ENCODE assay signal across 14 cellular contexts in genomic region chr6:37485259-37485658, GRCh38. TPM values are rescaled to one million over a fixed set of nuclear protein-coding genes. Genes with fewer than 3 reads are reported as not detected.
DNase-seq lines count a peak whose midpoint lies in the region; TF ChIP-seq lines count a peak whose summit lies in the region.
"Had no signal": no experiment of that assay in that cellular context is flagged by ENCODE, and none has a peak within 500 bp of the region (broad histone marks: within the 10 kb centered on the region; RNA-seq: fewer than 3 reads in every experiment).

No MANE protein-coding gene starts in this region.

- H3K36me3 ChIP-seq in GM06990 (ENCODE audit: control insufficient read depth, insufficient read depth, low read length) = peaks cover 49% of the 10 kb centered on the region
- H3K36me3 ChIP-seq: transverse colon had no signal

- H3K9me3 ChIP-seq in AG04450 (ENCODE audit: control insufficient read depth, insufficient read depth, low read length) = no peaks in the 10 kb centered on the region
- H3K9me3 ChIP-seq: transverse colon had no signal

- no peak overlapping the region for H3K4me3 ChIP-seq in AG04450 (ENCODE audit: low read depth, low read length)
- H3K4me3 ChIP-seq in GM06990 (replicated peaks; ENCODE audit: low read depth, low read length) = no peak overlapping the region
- no peak overlapping the region for H3K4me3 ChIP-seq in lower leg skin (ENCODE audit: low read depth, poor library complexity, severe bottlenecking)
- H3K4me3 ChIP-seq: dorsolateral prefrontal cortex, transverse colon had no signal

- 83 to 84% methylated on average over 10 of the region's 10 CpGs for WGBS in lower leg skin, 2 donors

- no peak for DNase-seq in AG04450 (ENCODE audit: low read depth, low spot score)
- no peak for DNase-seq in GM06990 (ENCODE audit: extremely low read depth, insufficient read length)
- DNase-seq in iPS-NIHi11 (ENCODE audit: low spot score) = peak; percentile 50
- no peak for DNase-seq in lower leg skin (ENCODE audit: low spot score in 2 of 2)
- no peak for DNase-seq in activated naive CD4-positive, alpha-beta T cell (lab: John Stamatoyannopoulos, UW)
- DNase-seq in activated CD4-positive, alpha-beta T cell treated with anti-CD3 and anti-CD28 coated beads for 1 hour = no peak
- no peak for DNase-seq in NOMO-1 (lab: John Stamatoyannopoulos, UW; ENCODE audit: unreplicated experiment in 2 of 2)
- DNase-seq: DMS153, NCI-H2029 treated with DMSO at 0.1 percent for 48 hours, SW 1271, transverse colon had no signal

- H3K27ac ChIP-seq in AG04450 (ENCODE audit: low read depth, low read length) = no peak overlapping the region
- no peak overlapping the region for H3K27ac ChIP-seq in VCaP
- H3K27ac ChIP-seq: parathyroid adenoma, transverse colon had no signal

- intact Hi-C loops in lower leg skin (cut with DNase I; ENCODE audit: low total_unique reads) = no loop called here

- TF ChIP-seq CTCF in AG04450 (IDR thresholded peaks at IDR 0.05; ENCODE audit: low read depth, low read length) (peak; percentile 28; the same call in 1 of the 2 replicates), GM06990 (IDR thresholded peaks at IDR 0.05; ENCODE audit: insufficient read depth, low read length, poor library complexity, severe bottlenecking) (peak; percentile 31), VCaP (conservative IDR thresholded peaks at IDR 0.05) (peak; percentile 28), lower leg skin (IDR thresholded peaks at IDR 0.05) (no peak)

- CTCF ChIA-PET in AG04450 (lab: Charles Lee) = interaction anchor here (0.6 to 1.5 kb wide), 8 partner anchors 10 to 207 kb away, joined by 3 to 10 read pairs (median 4); partner anchors contain the start of gene CCDC167

- TF ChIP-seq POLR2A in lower leg skin (IDR thresholded peaks at IDR 0.05) = no peak

- no peaks in the 10 kb centered on the region for H3K27me3 ChIP-seq in AG04450 (ENCODE audit: control insufficient read depth, insufficient read depth, low read length)
- H3K27me3 ChIP-seq in GM06990 (replicated peaks; ENCODE audit: control insufficient read depth, insufficient read depth, low read length) = no peaks in the 10 kb centered on the region
- H3K27me3 ChIP-seq: dorsolateral prefrontal cortex, transverse colon had no signal

- POLR2A ChIA-PET in AG04450 (lab: Yijun Ruan, JAX) = no interaction called here

RNA-seq across cellular contexts. Expression of gene CCDC167, which starts 14.4 kb away (rescaled TPM):
- 27.3 and 33.3 TPM in 2 replicates for polyA plus RNA-seq in AG04450 (2011; rRNA removed)
- polyA minus RNA-seq in AG04450 (2011; rRNA and poly(A)+ RNA removed) = 10.8 and 11.3 TPM in 2 replicates
- total RNA-seq in lower leg skin = 10 to 100 TPM; 11.8 to 21.8 (median 14.5) TPM

RNA-seq across cellular contexts. Expression of gene CMTR1, which starts 52.2 kb away (rescaled TPM):
- polyA plus RNA-seq in AG04450 (2011; rRNA removed) = 25.1 and 26.8 TPM in 2 replicates
- 26.1 and 30.3 TPM in 2 replicates for polyA minus RNA-seq in AG04450 (2011; rRNA and poly(A)+ RNA removed)
- total RNA-seq in lower leg skin = 10 to 100 TPM; 24.5 to 34.1 (median 28.1) TPM

Comparison
In these comparisons a context has a peak if more than half of its experiments do, and no peak if none do; other contexts are left out.
1. CTCF ChIP-seq: peak in AG04450 (single experiment), GM06990 (single experiment) and VCaP (single experiment); none in lower leg skin (0 of 3).